In genomic region chr1:203826175-203826574, GRCh38 we compare ENCODE assay signal across 6 cellular contexts.
"Had no signal": no experiment of that assay in that cellular context is flagged by ENCODE, and none has a peak within 500 bp of the region (broad histone marks: within the 10 kb centered on the region; RNA-seq: fewer than 3 reads in every experiment).

No MANE protein-coding gene starts in this region.

- H3K9me3 Mint-ChIP-seq: GM23338, H9 had no signal

- ATAC-seq: GM23338, K562 had no signal

- H3K4me3 Mint-ChIP-seq: GM23338, H9 had no signal

- H3K27ac Mint-ChIP-seq: GM23338, H9 had no signal

- DNase-seq: H9, HCEC 1CT, IMR-90, KG1 had no signal

- H3K4me3 ChIP-seq: GM23338, K562 had no signal

- H2AFZ ChIP-seq: GM23338 had no signal

- H3K4me2 ChIP-seq: GM23338 had no signal

- H3K4me1 Mint-ChIP-seq: GM23338, H9 had no signal
